In genomic region chr1:11059990-11060948, GRCh38 we compare ENCODE assay signal across 8 cellular contexts. TPM values are rescaled to one million over a fixed set of nuclear protein-coding genes. Genes with fewer than 3 reads are reported as not detected.
A peak's percentile ranks its signal among the peaks of the same experiment; 100 is the strongest.
DNase-seq lines count a peak whose midpoint lies in the region; ATAC-seq and TF ChIP-seq lines count a peak whose summit lies in the region.

Gene SRM, minus strand, starts transcription at chr1:11060018. Its CDS starts 75 bp downstream, at chr1:11059943.

- peak within 1 kb of the TSS; percentile 95 to 99 for H3K27ac Mint-ChIP-seq in activated naive CD4-positive, alpha-beta T cell treated with anti-CD3 and anti-CD28 coated beads, Interleukin-2, amount 50 U/mL, for 72 hours

- H3K9me3 Mint-ChIP-seq in activated naive CD4-positive, alpha-beta T cell treated with anti-CD3 and anti-CD28 coated beads, Interleukin-2, amount 50 U/mL, for 72 hours, result no peaks in the 10 kb centered on the region

- H3K36me3 Mint-ChIP-seq in activated naive CD4-positive, alpha-beta T cell treated with anti-CD3 and anti-CD28 coated beads, Interleukin-2, amount 50 U/mL, for 72 hours, result peaks cover 25 to 34% of the 10 kb centered on the region in 2 donors

- DNase-seq in NCI-H1048 (lab: John Stamatoyannopoulos, UW) (peak; percentile 66), glomerular endothelial cell (ENCODE audit: extremely low read depth, low read depth, low spot score) (no peak), omental fat pad (ENCODE audit: low spot score) (peak; percentile 73)
- DNase-seq in activated naive CD4-positive, alpha-beta T cell treated with anti-CD3 and anti-CD28 coated beads, Interleukin-2, amount 50 U/mL, for 72 hours (ENCODE audit: low spot score in 2 of 2), result peak; percentile 94 to 95

- ATAC-seq in HG02571 (IDR thresholded peaks at IDR 0.05; ENCODE audit: unreplicated experiment) (peak; percentile 85), SK-N-SH treated with all-trans-retinoic acid at 6 μM for 48 hours (peak; percentile 97), omental fat pad (ENCODE audit: low FRiP score) (peak; percentile 99)
- peak; percentile 97 for ATAC-seq in activated naive CD4-positive, alpha-beta T cell treated with anti-CD3 and anti-CD28 coated beads, Interleukin-2, amount 50 U/mL, for 72 hours

- TF ChIP-seq CTCF in omental fat pad (IDR thresholded peaks at IDR 0.05), result peak in 1 of 3 donors; percentile 12

- H3K4me3 ChIP-seq in GM08714 (ENCODE audit: low read length), result peak within 1 kb of the TSS; percentile 84

- H3K27ac ChIP-seq in temporal lobe (ENCODE audit: low read depth, low read length), result peak within 1 kb of the TSS; percentile 2

TF ChIP-seq in SK-N-SH treated with all-trans-retinoic acid at 6 μM for 48 hours, 23 proteins besides CTCF, POLR2A, EP300 and RAD21:
- TF ChIP-seq CSDC2 (CRISPR knock-in tag; IDR thresholded peaks at IDR 0.05), result no peak
- TF ChIP-seq ARNTL (CRISPR knock-in tag; IDR thresholded peaks at IDR 0.05; ENCODE audit: borderline replicate concordance, low read depth), result no peak
- TF ChIP-seq ZC3H10 (CRISPR knock-in tag; IDR thresholded peaks at IDR 0.05), result no peak
- no peak for TF ChIP-seq PATZ1 (CRISPR knock-in tag; IDR thresholded peaks at IDR 0.05; ENCODE audit: borderline replicate concordance)
- TF ChIP-seq, protein P1, sequence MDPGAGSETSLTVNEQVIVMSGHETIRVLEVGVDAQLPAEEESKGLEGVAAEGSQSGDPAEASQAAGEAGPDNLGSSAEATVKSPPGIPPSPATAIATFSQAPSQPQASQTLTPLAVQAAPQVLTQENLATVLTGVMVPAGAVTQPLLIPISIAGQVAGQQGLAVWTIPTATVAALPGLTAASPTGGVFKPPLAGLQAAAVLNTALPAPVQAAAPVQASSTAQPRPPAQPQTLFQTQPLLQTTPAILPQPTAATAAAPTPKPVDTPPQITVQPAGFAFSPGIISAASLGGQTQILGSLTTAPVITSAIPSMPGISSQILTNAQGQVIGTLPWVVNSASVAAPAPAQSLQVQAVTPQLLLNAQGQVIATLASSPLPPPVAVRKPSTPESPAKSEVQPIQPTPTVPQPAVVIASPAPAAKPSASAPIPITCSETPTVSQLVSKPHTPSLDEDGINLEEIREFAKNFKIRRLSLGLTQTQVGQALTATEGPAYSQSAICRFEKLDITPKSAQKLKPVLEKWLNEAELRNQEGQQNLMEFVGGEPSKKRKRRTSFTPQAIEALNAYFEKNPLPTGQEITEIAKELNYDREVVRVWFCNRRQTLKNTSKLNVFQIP (CRISPR knock-in tag; IDR thresholded peaks at IDR 0.05; ENCODE audit: borderline replicate concordance, low read depth), result no peak
- no peak for TF ChIP-seq PPARA (CRISPR knock-in tag; IDR thresholded peaks at IDR 0.05; ENCODE audit: borderline replicate concordance)
- TF ChIP-seq ZNF70 (CRISPR knock-in tag; IDR thresholded peaks at IDR 0.05), result no peak
- TF ChIP-seq ISL1 (CRISPR knock-in tag; IDR thresholded peaks at IDR 0.05), result no peak
- TF ChIP-seq ZFP30 (CRISPR knock-in tag; IDR thresholded peaks at IDR 0.05), result no peak
- TF ChIP-seq CREB5 (CRISPR knock-in tag; IDR thresholded peaks at IDR 0.05; ENCODE audit: low read depth), result no peak
- TF ChIP-seq SNAI2 (CRISPR knock-in tag; IDR thresholded peaks at IDR 0.05), result no peak
- TF ChIP-seq ZNF565 (CRISPR knock-in tag; conservative IDR thresholded peaks at IDR 0.05; ENCODE audit: low read depth), result no peak
- TF ChIP-seq RARB (CRISPR knock-in tag; IDR thresholded peaks at IDR 0.05), result no peak
- TF ChIP-seq GLIS3 (CRISPR knock-in tag; IDR thresholded peaks at IDR 0.05), result no peak
- no peak for TF ChIP-seq ESRRG (CRISPR knock-in tag; IDR thresholded peaks at IDR 0.05)
- no peak for TF ChIP-seq TOX (CRISPR knock-in tag; IDR thresholded peaks at IDR 0.05; ENCODE audit: borderline replicate concordance)
- no peak for TF ChIP-seq ZNF8 (CRISPR knock-in tag; IDR thresholded peaks at IDR 0.05)
- no peak for TF ChIP-seq ZFP3 (CRISPR knock-in tag; IDR thresholded peaks at IDR 0.05)

RNA-seq across cellular contexts. Expression of gene SRM, which starts in this region (rescaled TPM):
- 100 to 1,000 TPM; 107 to 148 TPM for total RNA-seq in activated naive CD4-positive, alpha-beta T cell treated with anti-CD3 and anti-CD28 coated beads, Interleukin-2, amount 50 U/mL, for 72 hours
- total RNA-seq in glomerular endothelial cell (76.9 and 139 TPM in 2 replicates), omental fat pad (100 to 1,000 TPM in 1 of 4 donors, 10 to 100 TPM in 3; 37.5 to 143 (median 53.8) TPM), temporal lobe (35.4 TPM)
